Comparison of ENCODE assay signal across 1 cellular context in the genomic region with DNA sequence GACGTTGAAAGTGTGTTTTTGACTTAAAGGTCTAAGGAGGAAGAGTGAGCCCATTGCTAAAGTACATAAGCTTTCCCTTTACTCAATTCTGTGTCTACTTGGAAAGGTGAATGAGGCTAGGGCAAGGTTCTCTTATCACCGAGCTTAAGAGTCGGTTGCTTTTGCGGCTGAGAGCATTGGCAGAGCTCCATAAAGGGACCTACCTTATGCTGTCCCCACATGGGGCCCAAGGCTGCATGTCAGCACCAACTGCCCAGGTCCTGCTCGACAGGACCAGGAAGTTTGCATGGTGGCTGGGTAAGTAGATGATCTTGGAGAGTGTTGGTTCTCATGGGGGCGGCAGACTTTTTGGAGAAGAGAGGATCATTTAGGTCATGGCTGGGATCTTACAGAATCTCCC.
TF ChIP-seq lines count a peak whose summit lies in the region.

No MANE protein-coding gene starts in this region.

TF ChIP-seq in K562, 482 proteins besides CTCF, POLR2A, EP300 and RAD21 (continued from another document):
- TF ChIP-seq TFE3 (CRISPR knock-in tag; IDR thresholded peaks at IDR 0.05) (no peak), L3MBTL2 (IDR thresholded peaks at IDR 0.05) (0 out of 2 replicates have a peak, but pooled peaks have one; percentile 16), ELF4 (CRISPR knock-in tag; IDR thresholded peaks at IDR 0.05) (no peak), NCOA4 (IDR thresholded peaks at IDR 0.05; ENCODE audit: partially characterized antibody) (no peak)
